Comparison of ENCODE assay signal across 25 cellular contexts in genomic region chr1:188244681-188245080, GRCh38.
"Had no signal": no experiment of that assay in that cellular context is flagged by ENCODE, and none has a peak within 500 bp of the region (broad histone marks: within the 10 kb centered on the region; RNA-seq: fewer than 3 reads in every experiment).

No MANE protein-coding gene starts in this region.

- H3K27me3 ChIP-seq: stomach, suprapubic skin, testis, thyroid gland, tibial artery, tibial nerve, transverse colon, upper lobe of left lung, upper lobe of right lung, uterus, vagina had no signal

- H3K36me3 ChIP-seq: stomach, suprapubic skin, thoracic aorta, thyroid gland, tibial artery, tibial nerve, transverse colon, upper lobe of left lung, upper lobe of right lung, uterus, vagina had no signal

- H3K9me3 ChIP-seq: stomach, suprapubic skin, testis, thoracic aorta, thyroid gland, tibial artery, tibial nerve, transverse colon, upper lobe of left lung, upper lobe of right lung, uterus, vagina had no signal

- DNase-seq: stimulated activated CD4-positive, alpha-beta T cell treated with anti-CD3 and anti-CD28 coated beads, Interleukin-2, amount 100 ng/mL, for 48 hours; stimulated activated CD4-positive, alpha-beta T cell treated with anti-CD3 and anti-CD28 coated beads, Interleukin-4, amount 100 ng/mL, for 1 hour; stimulated activated CD4-positive, alpha-beta T cell treated with anti-CD3 and anti-CD28 coated beads, Interleukin-4, amount 100 ng/mL, for 24 hours; stimulated activated CD4-positive, alpha-beta T cell treated with anti-CD3 and anti-CD28 coated beads, Interleukin-4, amount 100 ng/mL, for 4 hours; stimulated activated CD8-positive, alpha-beta memory T cell treated with anti-CD3 and anti-CD28 coated beads, Interleukin-4, amount 100 ng/mL, for 48 hours; stimulated activated naive B cell treated with anti-CD40 and anti-IgM and Interleukin-4, amounts not matched to agents 10 μg/mL and 1 μg/mL and 100 μg/mL, for 72 hours; stimulated activated naive CD4-positive, alpha-beta T cell; stimulated activated naive CD4-positive, alpha-beta T cell treated with Interleukin-2 at 50 U/mL for 16 hours; stimulated activated naive CD8-positive, alpha-beta T cell treated with anti-CD3 and anti-CD28 coated beads, Interleukin-15, amount 100 ng/mL, for 72 hours; stimulated activated naive CD8-positive, alpha-beta T cell treated with anti-CD3 and anti-CD28 coated beads, Interleukin-15, Interleukin-2, amounts not matched to agents 100 U/mL and 50 U/mL, for 24 hours; stomach; substantia nigra; testis; thyroid gland; tibial artery; transverse colon; upper lobe of left lung; upper lobe of right lung; uterus had no signal

- H3K4me3 ChIP-seq: stomach, suprapubic skin, testis, thoracic aorta, thyroid gland, tibial artery, tibial nerve, transverse colon, upper lobe of left lung, upper lobe of right lung, uterus, vagina had no signal

- H3K4me1 ChIP-seq: stomach, suprapubic skin, testis, thyroid gland, tibial artery, tibial nerve, transverse colon, upper lobe of left lung, upper lobe of right lung, uterus, vagina had no signal

- H3K27ac ChIP-seq: stomach, suprapubic skin, testis, thoracic aorta, thyroid gland, tibial artery, tibial nerve, transverse colon, upper lobe of left lung, upper lobe of right lung, uterus, vagina had no signal

- ATAC-seq: stimulated activated effector memory CD8-positive, alpha-beta T cell treated with anti-CD3 and anti-CD28 coated beads, Interleukin-12 subunit alpha, Interleukin-12 subunit beta, amount 100 ng/mL, for 72 hours; stimulated activated memory B cell treated with anti-CD40 and anti-IgM and Interleukin-4, amounts not matched to agents 10 μg/mL and 1 μg/mL and 100 μg/mL, for 72 hours; stimulated activated naive B cell treated with anti-CD40 and anti-IgM and Interleukin-4, amounts not matched to agents 10 μg/mL and 1 μg/mL and 100 μg/mL, for 72 hours; stimulated activated naive CD8-positive, alpha-beta T cell treated with anti-CD3 and anti-CD28 coated beads, Interleukin-15, amount 100 ng/mL, for 72 hours; stimulated activated naive CD8-positive, alpha-beta T cell treated with anti-CD3 and anti-CD28 coated beads, Interleukin-15, Interleukin-2, amounts not matched to agents 100 U/mL and 50 U/mL, for 24 hours; upper lobe of right lung had no signal
